Comparison of ENCODE assay signal across 19 cellular contexts in genomic region chr1:178935610-178936009, GRCh38.
DNase-seq lines count a peak whose midpoint lies in the region; ATAC-seq and TF ChIP-seq lines count a peak whose summit lies in the region.
"Had no signal": no experiment of that assay in that cellular context is flagged by ENCODE, and none has a peak within 500 bp of the region (broad histone marks: within the 10 kb centered on the region; RNA-seq: fewer than 3 reads in every experiment).

No MANE protein-coding gene starts in this region.

- no peak overlapping the region for H2AK5ac ChIP-seq in mesenchymal stem cell (ENCODE audit: low read length, severe bottlenecking)

- no peaks in the 10 kb centered on the region for H3K9me2 ChIP-seq in SK-N-SH

- no peaks in the 10 kb centered on the region for H3K9me3 ChIP-seq in heart left ventricle
- no peaks in the 10 kb centered on the region for H3K9me3 ChIP-seq in esophagus muscularis mucosa
- H3K9me3 ChIP-seq in mesenchymal stem cell (ENCODE audit: control insufficient read depth, low read length): no peaks in the 10 kb centered on the region
- no peaks in the 10 kb centered on the region for H3K9me3 ChIP-seq in SK-N-SH

- H3K27me3 ChIP-seq in heart left ventricle: no peaks in the 10 kb centered on the region
- H3K27me3 ChIP-seq in esophagus muscularis mucosa: no peaks in the 10 kb centered on the region
- peaks cover 0 to 15% of the 10 kb centered on the region in 2 experiments for H3K27me3 ChIP-seq in mesenchymal stem cell (ENCODE audit: control insufficient read depth in 1 of 2, insufficient read depth in 1 of 2, low read length in 2 of 2)
- no peaks in the 10 kb centered on the region for H3K27me3 ChIP-seq in SK-N-SH (ENCODE audit: insufficient read depth)

- H3K9ac ChIP-seq in mesenchymal stem cell (ENCODE audit: low read length): no peak overlapping the region
- H3K9ac ChIP-seq in SK-N-SH: no peak overlapping the region

- CTCF ChIA-PET in MCF 10A (lab: Yijun Ruan, JAX) (interaction anchor here (0.5 to 1.0 kb wide), 2 partner anchors 67 to 516 kb away, joined by 3 read pairs; no protein-coding TSS in a partner anchor), SK-N-SH (lab: Yijun Ruan, JAX) (no interaction called here)

- peak overlapping the region; percentile 20 for H4K91ac ChIP-seq in mesenchymal stem cell (ENCODE audit: low read length)

- no peak overlapping the region for H3K4me3 Mint-ChIP-seq in MCF 10A (ENCODE audit: unreplicated experiment)
- H3K4me3 Mint-ChIP-seq: H9 had no signal

- no peak overlapping the region for H3K27ac Mint-ChIP-seq in MCF 10A (ENCODE audit: low read depth, unreplicated experiment)
- H3K27ac Mint-ChIP-seq: H9 had no signal

- no TSS peak for BruUV-seq in MCF 10A (replicated peaks; lab: Mats Ljungman, UMichigan)

- no peaks in the 10 kb centered on the region for H3F3A ChIP-seq in SK-N-SH (replicated peaks; ENCODE audit: insufficient read depth)

- H3K79me2 ChIP-seq in SK-N-SH (ENCODE audit: insufficient read depth): no peaks in the 10 kb centered on the region

- TF ChIP-seq EP300 in esophagus muscularis mucosa (IDR thresholded peaks at IDR 0.05): no peak
- TF ChIP-seq EP300 in SK-N-SH (IDR thresholded peaks at IDR 0.05; ENCODE audit: borderline replicate concordance in 1 of 2, low read depth in 1 of 2, low read length in 1 of 2): no peak

- no peaks in the 10 kb centered on the region for H3K9me3 Mint-ChIP-seq in MCF 10A (ENCODE audit: unreplicated experiment)
- H3K9me3 Mint-ChIP-seq: H9 had no signal

- ATAC-seq in left ventricle myocardium superior (no peak), heart left ventricle (no peak)
- ATAC-seq: Panc1, SK-N-SH treated with all-trans-retinoic acid at 6 μM for 48 hours had no signal

- H3K4me3 ChIP-seq in heart left ventricle (no peak overlapping the region), esophagus muscularis mucosa (no peak overlapping the region), mesenchymal stem cell (ENCODE audit: insufficient read depth in 1 of 2, low read depth in 1 of 2, low read length in 2 of 2) (no peak overlapping the region), SK-N-SH (ENCODE audit: low read depth in 2 of 2, low read length in 1 of 2) (no peak overlapping the region)

- H3K36me3 Mint-ChIP-seq in MCF 10A (ENCODE audit: insufficient read depth, unreplicated experiment): peaks cover 5% of the 10 kb centered on the region

- no peak overlapping the region for H4K8ac ChIP-seq in mesenchymal stem cell (ENCODE audit: low read length)

- 52 to 66% (median 60%) methylated on average over 5 of the region's 5 CpGs for WGBS in heart left ventricle, 4 donors
- whole genome bisulfite sequencing in esophagus muscularis mucosa: 67% methylated on average over 5 of the region's 5 CpGs
- 90% methylated on average over 4 of the region's 5 CpGs for WGBS in mesenchymal stem cell
- WGBS in SK-N-SH (ENCODE audit: low lambda C conversion rate): 54% methylated on average over 5 of the region's 5 CpGs

- TF ChIP-seq POLR2A in heart left ventricle (IDR thresholded peaks at IDR 0.05) (no peak), esophagus muscularis mucosa (IDR thresholded peaks at IDR 0.05; ENCODE audit: low read depth) (no peak)

- intact Hi-C loops in left ventricle myocardium superior (cut with micrococcal nuclease) (no loop called here), heart left ventricle (cut with DNase I) (no loop called here), esophagus muscularis mucosa (cut with DNase I) (no loop called here), MCF 10A (cut with micrococcal nuclease) (no loop called here)

- DNase-seq in left ventricle myocardium superior (peak; percentile 6), heart left ventricle (no peak), esophagus muscularis mucosa (ENCODE audit: extremely low spot score) (peak; percentile 86), mesenchymal stem cell (no peak), MCF 10A (ENCODE audit: unreplicated experiment) (no peak), SK-N-SH (no peak), KBM-7 (no peak)
- DNase-seq: DMS153, H9, KG1, MM.1S, NCI-H1048, NCI-H1694, NCI-H2081, NCI-H2227 treated with DMSO at 0.1 percent for 48 hours, NCI-H526 treated with DMSO at 0.1 percent for 48 hours, SIG-M5 had no signal

- no peak for TF ChIP-seq RAD21 in SK-N-SH (IDR thresholded peaks at IDR 0.05; ENCODE audit: low read length)

- H3K27me3 Mint-ChIP-seq in MCF 10A (ENCODE audit: insufficient read depth, unreplicated experiment): no peaks in the 10 kb centered on the region

- H3K4me1 ChIP-seq in heart left ventricle (peaks cover 5 to 73% (median 50%) of the 10 kb centered on the region in 12 donors), esophagus muscularis mucosa (peaks cover 54 to 99% (median 97%) of the 10 kb centered on the region in 4 donors), mesenchymal stem cell (ENCODE audit: control insufficient read depth, insufficient read depth, low read depth, low read length) (peaks cover 11% of the 10 kb centered on the region), SK-N-SH (ENCODE audit: control insufficient read depth in 1 of 2, insufficient read depth in 2 of 2, low read depth in 1 of 2, low read length in 1 of 2) (no peaks in the 10 kb centered on the region; a peak in 1 of 4 replicates)

- no peak overlapping the region for H2BK5ac ChIP-seq in mesenchymal stem cell (ENCODE audit: low read depth, low read length, poor library complexity, severe bottlenecking)

- H3K4me1 Mint-ChIP-seq in MCF 10A (ENCODE audit: insufficient read depth, unreplicated experiment): peaks cover 4% of the 10 kb centered on the region

- no peak overlapping the region for H3K23ac ChIP-seq in mesenchymal stem cell (ENCODE audit: low read length in 2 of 2)

- H2AFZ ChIP-seq in mesenchymal stem cell (ENCODE audit: low read depth, low read length) (no peak overlapping the region), SK-N-SH (ENCODE audit: low read depth) (no peak overlapping the region)

- POLR2A ChIA-PET in MCF 10A (lab: Yijun Ruan, JAX) (no interaction called here), SK-N-SH (lab: Yijun Ruan, JAX) (no interaction called here)

- H3K18ac ChIP-seq in mesenchymal stem cell (ENCODE audit: low read depth in 1 of 2, low read length in 2 of 2): no peak overlapping the region

- H2BK120ac ChIP-seq in mesenchymal stem cell (ENCODE audit: low read depth, low read length): no peak overlapping the region

- H3K14ac ChIP-seq in mesenchymal stem cell (ENCODE audit: low read length in 2 of 2): no peak overlapping the region

- H3K4me2 ChIP-seq in mesenchymal stem cell (ENCODE audit: low read length, poor library complexity, severe bottlenecking) (no peak overlapping the region), SK-N-SH (no peak overlapping the region)

- in situ Hi-C loops in KBM-7 (cut with MboI; ENCODE audit: low pct_unique_long_range_greater_than_20kb, low sequenced_read_pairs): no loop called here

- no peaks in the 10 kb centered on the region for H3K36me3 ChIP-seq in heart left ventricle
- H3K36me3 ChIP-seq in esophagus muscularis mucosa: no peaks in the 10 kb centered on the region
- peaks cover 0 to 7% of the 10 kb centered on the region in 2 experiments for H3K36me3 ChIP-seq in mesenchymal stem cell (ENCODE audit: control insufficient read depth in 1 of 2, insufficient read depth in 2 of 2, low read depth in 1 of 2, low read length in 2 of 2)
- no peaks in the 10 kb centered on the region for H3K36me3 ChIP-seq in SK-N-SH (replicated peaks in 1 of 2; ENCODE audit: control insufficient read depth in 1 of 2, insufficient read depth in 2 of 2, low read length in 1 of 2)

- TF ChIP-seq CTCF in heart left ventricle (IDR thresholded peaks at IDR 0.05) (no peak), esophagus muscularis mucosa (IDR thresholded peaks at IDR 0.05) (no peak), MCF 10A (IDR thresholded peaks at IDR 0.05; ENCODE audit: unreplicated experiment) (no peak), SK-N-SH (IDR thresholded peaks at IDR 0.05) (no peak)

- peak overlapping the region in 1 of 12 donors; percentile 92 for H3K27ac ChIP-seq in heart left ventricle
- H3K27ac ChIP-seq in esophagus muscularis mucosa (replicated peaks in 1 of 4): peak overlapping the region in 3 of 4 donors; percentile 53 to 91 (median 81)
- no peak overlapping the region for H3K27ac ChIP-seq in mesenchymal stem cell (ENCODE audit: low read length, poor library complexity, severe bottlenecking)
- no peak overlapping the region for H3K27ac ChIP-seq in SK-N-SH (ENCODE audit: low read depth in 2 of 2, low read length in 1 of 2)

- H2BK12ac ChIP-seq in mesenchymal stem cell (ENCODE audit: low read length in 2 of 2): no peak overlapping the region

- H3K79me1 ChIP-seq in mesenchymal stem cell (replicated peaks; ENCODE audit: low read length, poor library complexity, severe bottlenecking): no peaks in the 10 kb centered on the region

- H4K20me1 ChIP-seq in SK-N-SH (ENCODE audit: insufficient read depth): no peaks in the 10 kb centered on the region

- H3K4ac ChIP-seq in mesenchymal stem cell (ENCODE audit: low read depth in 1 of 2, low read length in 2 of 2): peak overlapping the region in 1 of 2 experiments; percentile 15

- H2BK15ac ChIP-seq in mesenchymal stem cell (ENCODE audit: low read depth, poor library complexity, severe bottlenecking): no peak overlapping the region

TF ChIP-seq in SK-N-SH, 30 proteins besides CTCF, POLR2A, EP300 and RAD21 (continues in another document):
- TF ChIP-seq REST (IDR thresholded peaks at IDR 0.05; ENCODE audit: low read depth, low read length) (no peak), FOSL2 (IDR thresholded peaks at IDR 0.05; ENCODE audit: borderline replicate concordance, low read depth) (no peak), NRF1 (IDR thresholded peaks at IDR 0.05; ENCODE audit: low read depth, low read length) (no peak)

Comparison
In these comparisons a context has a peak if more than half of its experiments do, and no peak if none do; other contexts are left out.
1. DNase-seq: peak in left ventricle myocardium superior (single experiment) and esophagus muscularis mucosa (single experiment); none in heart left ventricle (0 of 5), mesenchymal stem cell (single experiment), MCF 10A (single experiment), SK-N-SH (single experiment) and KBM-7 (single experiment).
2. H3K27ac ChIP-seq: peak in esophagus muscularis mucosa (3 of 4); none in mesenchymal stem cell (single experiment) and SK-N-SH (0 of 2).